5 cellular contexts compared by ENCODE assay signal in the genomic region with DNA sequence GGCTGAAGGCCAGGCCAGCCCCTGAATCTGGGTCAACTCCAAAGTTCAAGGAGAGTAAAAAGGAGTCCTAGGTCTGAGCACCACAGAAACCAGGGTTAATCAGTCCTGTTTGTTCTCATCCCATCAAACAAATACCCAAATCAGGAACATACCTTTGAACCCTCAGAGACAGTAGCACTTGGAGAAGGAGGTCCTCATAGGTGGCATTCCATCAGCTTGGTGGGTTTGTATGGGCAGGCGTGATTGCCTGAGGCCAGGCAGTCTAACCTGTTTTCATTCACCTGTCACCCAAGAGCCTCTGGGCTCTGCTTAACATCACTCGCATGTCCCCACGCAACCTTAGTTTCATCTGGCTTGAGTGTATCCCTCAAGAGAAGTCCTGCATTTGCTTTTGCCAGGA.
"Had no signal": no experiment of that assay in that cellular context is flagged by ENCODE, and none has a peak within 500 bp of the region (broad histone marks: within the 10 kb centered on the region; RNA-seq: fewer than 3 reads in every experiment).

No MANE protein-coding gene starts in this region.

- H3K4me2 ChIP-seq: GM23338 had no signal

- H2AFZ ChIP-seq: GM23338 had no signal

- H3K4me3 ChIP-seq: GM23338 had no signal

- H3K9me3 Mint-ChIP-seq: GM23338 had no signal

- ATAC-seq: GM23338 had no signal

- H3K36me3 Mint-ChIP-seq: IgD-negative memory B cell had no signal

- H3K4me3 Mint-ChIP-seq: GM23338, H9, IgD-negative memory B cell had no signal

- H3K4me1 Mint-ChIP-seq: GM23338, IgD-negative memory B cell had no signal

- DNase-seq: H9, HCEC 1CT, KBM-7 had no signal

- H3K27me3 Mint-ChIP-seq: IgD-negative memory B cell had no signal

- H3K27ac Mint-ChIP-seq: GM23338, IgD-negative memory B cell had no signal
